Comparison of ENCODE assay signal across 20 cellular contexts in genomic region chr1:12714710-12715500, GRCh38. TPM values are rescaled to one million over a fixed set of nuclear protein-coding genes. Genes with fewer than 3 reads are reported as not detected.
"Had no signal": no experiment of that assay in that cellular context is flagged by ENCODE, and none has a peak within 500 bp of the region (broad histone marks: within the 10 kb centered on the region; RNA-seq: fewer than 3 reads in every experiment).

No MANE protein-coding gene starts in this region.

- H3K9me3 Mint-ChIP-seq: activated CD4-positive, alpha-beta memory T cell treated with anti-CD3 and anti-CD28 coated beads for 36 hours; activated naive CD4-positive, alpha-beta T cell treated with anti-CD3 and anti-CD28 coated beads, Interleukin-2, amount 10 ng/mL, durations not matched to agents 7 days and 5 days; activated T-cell treated with anti-CD3 and anti-CD28 coated beads, Interleukin-2, amount 50 U/mL, for 24 hours had no signal

- H3K4me1 Mint-ChIP-seq: activated CD8-positive, alpha-beta memory T cell treated with anti-CD3 and anti-CD28 coated beads, Interleukin-2, amount 10 ng/mL, durations not matched to agents 7 days and 5 days; activated naive CD4-positive, alpha-beta T cell treated with anti-CD3 and anti-CD28 coated beads, Interleukin-2, amount 10 ng/mL, durations not matched to agents 7 days and 5 days had no signal

- H3K27ac ChIP-seq: cardiac muscle cell, dorsolateral prefrontal cortex, lower lobe of right lung, psoas muscle, sigmoid colon, thyroid gland, uterus, VCaP had no signal

- H3K4me3 Mint-ChIP-seq: activated CD4-positive, alpha-beta memory T cell treated with anti-CD3 and anti-CD28 coated beads for 36 hours; activated CD8-positive, alpha-beta memory T cell treated with anti-CD3 and anti-CD28 coated beads, Interleukin-2, amount 10 ng/mL, durations not matched to agents 7 days and 5 days; activated naive CD4-positive, alpha-beta T cell treated with anti-CD3 and anti-CD28 coated beads, Interleukin-2, amount 10 ng/mL, durations not matched to agents 7 days and 5 days; activated T-cell treated with anti-CD3 and anti-CD28 coated beads, Interleukin-2, amount 50 U/mL, for 24 hours had no signal

- H3K27me3 ChIP-seq: cardiac muscle cell, dorsolateral prefrontal cortex, sigmoid colon, thyroid gland, uterus had no signal

- H3K4me3 ChIP-seq: cardiac muscle cell, dorsolateral prefrontal cortex, lower lobe of right lung, psoas muscle, sigmoid colon, spleen, thyroid gland, uterus had no signal

- H3K36me3 Mint-ChIP-seq: activated CD4-positive, alpha-beta memory T cell treated with anti-CD3 and anti-CD28 coated beads for 36 hours; activated CD8-positive, alpha-beta memory T cell treated with anti-CD3 and anti-CD28 coated beads, Interleukin-2, amount 10 ng/mL, durations not matched to agents 7 days and 5 days; activated naive CD4-positive, alpha-beta T cell treated with anti-CD3 and anti-CD28 coated beads, Interleukin-2, amount 10 ng/mL, durations not matched to agents 7 days and 5 days had no signal

- DNase-seq: activated CD4-positive, alpha-beta memory T cell treated with anti-CD3 and anti-CD28 coated beads for 36 hours; activated CD8-positive, alpha-beta memory T cell treated with anti-CD3 and anti-CD28 coated beads, Interleukin-2, amount 10 ng/mL, durations not matched to agents 7 days and 5 days; activated naive CD4-positive, alpha-beta T cell treated with anti-CD3 and anti-CD28 coated beads, Interleukin-2, amount 10 ng/mL, durations not matched to agents 7 days and 5 days; activated T-cell treated with anti-CD3 and anti-CD28 coated beads, Interleukin-2, amount 50 U/mL, for 24 hours; dorsolateral prefrontal cortex; foreskin fibroblast; glutamatergic neuron; lower lobe of right lung; midbrain; psoas muscle; sigmoid colon; spleen; stimulated activated CD4-positive, alpha-beta T cell treated with anti-CD3 and anti-CD28 coated beads, Interleukin-1b, Interleukin-23, amount 100 ng/mL, for 48 hours; T-helper 1 cell; thyroid gland; uterus had no signal

- ATAC-seq: activated CD8-positive, alpha-beta memory T cell treated with anti-CD3 and anti-CD28 coated beads, Interleukin-2, amount 10 ng/mL, durations not matched to agents 7 days and 5 days; lower lobe of right lung had no signal

- H3K36me3 ChIP-seq: cardiac muscle cell, lower lobe of right lung, sigmoid colon, spleen, thyroid gland, uterus had no signal

- H3K9me3 ChIP-seq: lower lobe of right lung, psoas muscle, sigmoid colon, spleen, thyroid gland, uterus had no signal

- H3K4me1 ChIP-seq: lower lobe of right lung, psoas muscle, sigmoid colon, spleen, thyroid gland, uterus had no signal

- H3K27ac Mint-ChIP-seq: activated CD4-positive, alpha-beta memory T cell treated with anti-CD3 and anti-CD28 coated beads for 36 hours; activated CD8-positive, alpha-beta memory T cell treated with anti-CD3 and anti-CD28 coated beads, Interleukin-2, amount 10 ng/mL, durations not matched to agents 7 days and 5 days; activated naive CD4-positive, alpha-beta T cell treated with anti-CD3 and anti-CD28 coated beads, Interleukin-2, amount 10 ng/mL, durations not matched to agents 7 days and 5 days; activated T-cell treated with anti-CD3 and anti-CD28 coated beads, Interleukin-2, amount 50 U/mL, for 24 hours had no signal

RNA-seq across cellular contexts. Expression of gene AADACL3, which starts 1.0 kb away (rescaled TPM):
- total RNA-seq: activated CD4-positive, alpha-beta memory T cell treated with anti-CD3 and anti-CD28 coated beads for 36 hours; activated CD8-positive, alpha-beta memory T cell treated with anti-CD3 and anti-CD28 coated beads, Interleukin-2, amount 10 ng/mL, durations not matched to agents 7 days and 5 days; cardiac muscle cell; dorsolateral prefrontal cortex; lower lobe of right lung; myocyte; osteoblast; psoas muscle; sigmoid colon; spleen; thyroid gland; uterus had no signal

RNA-seq across cellular contexts. Expression of gene CFAP107, which starts 31.1 kb away (rescaled TPM):
- total RNA-seq: activated CD4-positive, alpha-beta memory T cell treated with anti-CD3 and anti-CD28 coated beads for 36 hours; activated CD8-positive, alpha-beta memory T cell treated with anti-CD3 and anti-CD28 coated beads, Interleukin-2, amount 10 ng/mL, durations not matched to agents 7 days and 5 days; cardiac muscle cell; myocyte; osteoblast; psoas muscle; sigmoid colon; spleen; thyroid gland had no signal

RNA-seq across cellular contexts. Expression of gene PRAMEF12, which starts 58.6 kb away (rescaled TPM):
- total RNA-seq: activated CD4-positive, alpha-beta memory T cell treated with anti-CD3 and anti-CD28 coated beads for 36 hours; activated CD8-positive, alpha-beta memory T cell treated with anti-CD3 and anti-CD28 coated beads, Interleukin-2, amount 10 ng/mL, durations not matched to agents 7 days and 5 days; cardiac muscle cell; dorsolateral prefrontal cortex; lower lobe of right lung; myocyte; osteoblast; psoas muscle; sigmoid colon; spleen; thyroid gland; uterus had no signal
